ENCODE assay signal across 8 cellular contexts in genomic region chr16:397135-397661, GRCh38. TPM values are rescaled to one million over a fixed set of nuclear protein-coding genes. Genes with fewer than 3 reads are reported as not detected.
DNase-seq lines count a peak whose midpoint lies in the region; ATAC-seq and TF ChIP-seq lines count a peak whose summit lies in the region.

NME4 (plus strand) TSS chr16:397199; CDS start chr16:397223, 24 bp downstream.

- H3K9me3 Mint-ChIP-seq in dendritic cell treated with granulocyte-macrophage colony-stimulating factor and Interleukin-4, amounts not matched to agents 40 ng/mL and 50 ng/mL, for 4 days, result no peaks in the 10 kb centered on the region

- peak within 1 kb of the TSS; percentile 80 for H3K27ac Mint-ChIP-seq in dendritic cell treated with granulocyte-macrophage colony-stimulating factor and Interleukin-4, amounts not matched to agents 40 ng/mL and 50 ng/mL, for 4 days

- CTCF ChIA-PET in GM10248 (lab: Yijun Ruan, JAX), result no interaction called here

- H3K27ac ChIP-seq in RWPE2 (ENCODE audit: poor library complexity, severe bottlenecking), result peak within 1 kb of the TSS; percentile 56
- peak within 1 kb of the TSS; percentile 68 to 85 for H3K27ac ChIP-seq in lung (ENCODE audit: low read depth in 1 of 2, low read length in 1 of 2)
- H3K27ac ChIP-seq in thymus (ENCODE audit: low read depth), result peak within 1 kb of the TSS; percentile 52

- no peaks in the 10 kb centered on the region for H3K9me3 ChIP-seq in RWPE2 (ENCODE audit: severe bottlenecking)
- H3K9me3 ChIP-seq in lung (ENCODE audit: control insufficient read depth in 2 of 2, insufficient read depth in 1 of 2, low read length in 1 of 2), result no peaks in the 10 kb centered on the region
- H3K9me3 ChIP-seq in thymus (ENCODE audit: control insufficient read depth), result no peaks in the 10 kb centered on the region

- peaks cover 6% of the 10 kb centered on the region; the same call in 1 of the 2 replicates for H3K36me3 ChIP-seq in RWPE2 (ENCODE audit: low read depth)
- H3K36me3 ChIP-seq in lung (ENCODE audit: control insufficient read depth in 2 of 2, insufficient read depth in 2 of 2, low read length in 2 of 2), result no peaks in the 10 kb centered on the region
- no peaks in the 10 kb centered on the region for H3K36me3 ChIP-seq in thymus (ENCODE audit: control insufficient read depth, insufficient read depth)

- ATAC-seq in RWPE2 (ENCODE audit: low read depth) (no peak), lung (ENCODE audit: insufficient read depth, low FRiP score) (no peak), HG02981 (IDR thresholded peaks at IDR 0.05; ENCODE audit: unreplicated experiment) (no peak), HG03469 (IDR thresholded peaks at IDR 0.05; ENCODE audit: unreplicated experiment) (no peak)

- H3K4me1 Mint-ChIP-seq in dendritic cell treated with granulocyte-macrophage colony-stimulating factor and Interleukin-4, amounts not matched to agents 40 ng/mL and 50 ng/mL, for 4 days (ENCODE audit: low read depth), result peaks cover 46% of the 10 kb centered on the region

- intact Hi-C loops in dendritic cell treated with granulocyte-macrophage colony-stimulating factor and Interleukin-4, amounts not matched to agents 40 ng/mL and 50 ng/mL, for 4 days (cut with micrococcal nuclease), result no loop called here

- H3K4me3 ChIP-seq in RWPE2 (ENCODE audit: severe bottlenecking) (peak within 1 kb of the TSS; percentile 88), lung (peak within 1 kb of the TSS; percentile 65), thymus (ENCODE audit: low read length) (peak within 1 kb of the TSS; percentile 71)

- POLR2A ChIA-PET in GM10248 (lab: Yijun Ruan, JAX), result interaction anchor here (0.7 kb wide), 1 partner anchor 11 kb away, joined by 3 read pairs; no protein-coding TSS in a partner anchor

- DNase-seq in 8988T, result peak; percentile 57
- peak; percentile 60 for DNase-seq in GM10248 (ENCODE audit: extremely low spot score)
- no peak for DNase-seq in RWPE2 (ENCODE audit: low spot score)
- no peak for DNase-seq in lung (ENCODE audit: low spot score)

- H3K27me3 ChIP-seq in RWPE2 (ENCODE audit: insufficient read depth, poor library complexity, severe bottlenecking) (no peaks in the 10 kb centered on the region), lung (ENCODE audit: control insufficient read depth, insufficient read depth) (no peaks in the 10 kb centered on the region), thymus (ENCODE audit: control insufficient read depth, insufficient read depth) (no peaks in the 10 kb centered on the region)

- peaks cover 3% of the 10 kb centered on the region for H3K4me1 ChIP-seq in RWPE2 (ENCODE audit: insufficient read depth, poor library complexity, severe bottlenecking)
- peaks cover 0 to 4% of the 10 kb centered on the region in 2 donors for H3K4me1 ChIP-seq in lung (ENCODE audit: control insufficient read depth in 2 of 2, insufficient read depth in 2 of 2, low read length in 2 of 2)
- H3K4me1 ChIP-seq in thymus (ENCODE audit: control insufficient read depth, insufficient read depth, low read length), result peaks cover 4% of the 10 kb centered on the region

- 0 to 1% methylated on average over 34 to 75 of the region's 75 CpGs for WGBS in lung, 2 donors
- under 1% methylated on average over 75 of the region's 75 CpGs for WGBS in thymus

- TF ChIP-seq CTCF in GM10248 (IDR thresholded peaks at IDR 0.05; ENCODE audit: control extremely low read depth, extremely low read depth, low read depth, missing control alignments) (no peak), RWPE2 (IDR thresholded peaks at IDR 0.05; ENCODE audit: poor library complexity, severe bottlenecking) (no peak), lung (IDR thresholded peaks at IDR 0.05; ENCODE audit: control extremely low read depth, extremely low read depth) (no peak)

- H3K27me3 Mint-ChIP-seq in dendritic cell treated with granulocyte-macrophage colony-stimulating factor and Interleukin-4, amounts not matched to agents 40 ng/mL and 50 ng/mL, for 4 days, result no peaks in the 10 kb centered on the region

- peaks cover 30% of the 10 kb centered on the region for H3K36me3 Mint-ChIP-seq in dendritic cell treated with granulocyte-macrophage colony-stimulating factor and Interleukin-4, amounts not matched to agents 40 ng/mL and 50 ng/mL, for 4 days (ENCODE audit: low read depth)

- H3K4me3 Mint-ChIP-seq in dendritic cell treated with granulocyte-macrophage colony-stimulating factor and Interleukin-4, amounts not matched to agents 40 ng/mL and 50 ng/mL, for 4 days, result peak within 1 kb of the TSS; percentile 79

RNA-seq across cellular contexts. Expression of gene NME4, which starts in this region (rescaled TPM):
- 10 to 100 TPM; 18.0 to 68.7 TPM for total RNA-seq in lung
- polyA plus RNA-seq in lung (10 to 100 TPM; 64.0 to 67.6 TPM), thymus (34.4 TPM)

Comparison
In these comparisons a context has a peak if more than half of its experiments do, and no peak if none do; other contexts are left out.
1. DNase-seq: peak in 8988T (single experiment) and GM10248 (single experiment); none in RWPE2 (single experiment) and lung (single experiment).
2. Peak in every context shown above with its lines, with median percentiles within 50 percentile points of each other: H3K27ac ChIP-seq and H3K4me3 ChIP-seq.